8 cellular contexts compared by ENCODE assay signal in genomic region chr12:128823916-128824839, GRCh38. TPM values are rescaled to one million over a fixed set of nuclear protein-coding genes. Genes with fewer than 3 reads are reported as not detected.
DNase-seq lines count a peak whose midpoint lies in the region; ATAC-seq and TF ChIP-seq lines count a peak whose summit lies in the region.

SLC15A4 (minus strand) TSS chr12:128823958; CDS start chr12:128823943, 15 bp downstream.

- peak within 1 kb of the TSS; percentile 75 for H3K4ac ChIP-seq in mesendoderm (ENCODE audit: low read depth, low read length)

- H3K27ac ChIP-seq in mesendoderm (ENCODE audit: low read depth, low read length), result peak within 1 kb of the TSS; percentile 75

- peak within 1 kb of the TSS; percentile 14 for H2BK120ac ChIP-seq in mesendoderm (ENCODE audit: low read depth, low read length)

- no CpG with 5 or more reads among the region's 63 CpGs for WGBS in mesendoderm (ENCODE audit: extremely low coverage, insufficient coverage, low lambda C conversion rate)

- H3K4me3 ChIP-seq in endocrine pancreas (ENCODE audit: control insufficient read depth, insufficient read depth, low read length) (peak within 1 kb of the TSS; percentile 19), mesendoderm (ENCODE audit: low read length) (peak within 1 kb of the TSS; percentile 95)

- H3K18ac ChIP-seq in mesendoderm (ENCODE audit: low read length), result peak within 1 kb of the TSS; percentile 45

- peak within 1 kb of the TSS; percentile 99 for H3K56ac ChIP-seq in mesendoderm (ENCODE audit: low read length)

- intact Hi-C loops in Calu3 (cut with micrococcal nuclease; ENCODE audit: unreplicated experiment), result no loop called here

- CTCF ChIA-PET in Calu3 (lab: Charles Lee), result interaction anchor here (0.5 kb wide), 2 partner anchors 18 to 25 kb away, joined by 3 to 4 read pairs; no protein-coding TSS in a partner anchor
- CTCF ChIA-PET in activated CD8-positive, alpha-beta memory T cell treated with anti-CD3 and anti-CD28 coated beads, Interleukin-2, amount 10 ng/mL, durations not matched to agents 7 days and 5 days (lab: Charles Lee), result interaction anchor here (1.2 to 1.8 kb wide), 2 partner anchors 14 to 27 kb away, joined by 3 to 4 read pairs; no protein-coding TSS in a partner anchor

- no peak within 1 kb of the TSS for H2AK5ac ChIP-seq in mesendoderm (ENCODE audit: low read length)

- ATAC-seq in GM21390 (IDR thresholded peaks at IDR 0.05; ENCODE audit: unreplicated experiment), result peak; percentile 80
- ATAC-seq in activated CD8-positive, alpha-beta memory T cell treated with anti-CD3 and anti-CD28 coated beads, Interleukin-2, amount 10 ng/mL, durations not matched to agents 7 days and 5 days, result peak; percentile 98

- H3K79me1 ChIP-seq in mesendoderm (ENCODE audit: low read length), result peaks cover 13% of the 10 kb centered on the region

- H3K4me2 ChIP-seq in mesendoderm (ENCODE audit: low read length), result peak within 1 kb of the TSS; percentile 89

- H3K36me3 Mint-ChIP-seq in Calu3 (ENCODE audit: insufficient read depth, unreplicated experiment), result peaks cover 23% of the 10 kb centered on the region
- peaks cover 21% of the 10 kb centered on the region for H3K36me3 Mint-ChIP-seq in activated CD8-positive, alpha-beta memory T cell treated with anti-CD3 and anti-CD28 coated beads, Interleukin-2, amount 10 ng/mL, durations not matched to agents 7 days and 5 days

- H3K27me3 ChIP-seq in endocrine pancreas (ENCODE audit: control insufficient read depth, insufficient read depth, low read length) (no peaks in the 10 kb centered on the region), mesendoderm (ENCODE audit: insufficient read depth, low read length, poor library complexity) (no peaks in the 10 kb centered on the region)

- H3K9me3 ChIP-seq in endocrine pancreas (ENCODE audit: control insufficient read depth, low read length), result peaks cover 3% of the 10 kb centered on the region

- H3K23ac ChIP-seq in mesendoderm (ENCODE audit: low read length), result peak within 1 kb of the TSS; percentile 59

- H3K27me3 Mint-ChIP-seq in Calu3 (ENCODE audit: unreplicated experiment), result no peaks in the 10 kb centered on the region
- H3K27me3 Mint-ChIP-seq in activated CD8-positive, alpha-beta memory T cell treated with anti-CD3 and anti-CD28 coated beads, Interleukin-2, amount 10 ng/mL, durations not matched to agents 7 days and 5 days, result peaks cover 4% of the 10 kb centered on the region

- peaks cover 22% of the 10 kb centered on the region for H3K4me1 Mint-ChIP-seq in Calu3 (ENCODE audit: low read depth, unreplicated experiment)
- H3K4me1 Mint-ChIP-seq in activated CD8-positive, alpha-beta memory T cell treated with anti-CD3 and anti-CD28 coated beads, Interleukin-2, amount 10 ng/mL, durations not matched to agents 7 days and 5 days, result peaks cover 39% of the 10 kb centered on the region

- H3K27ac Mint-ChIP-seq in Calu3 (ENCODE audit: unreplicated experiment), result peak within 1 kb of the TSS; percentile 68
- peak within 1 kb of the TSS; percentile 85 for H3K27ac Mint-ChIP-seq in activated CD8-positive, alpha-beta memory T cell treated with anti-CD3 and anti-CD28 coated beads, Interleukin-2, amount 10 ng/mL, durations not matched to agents 7 days and 5 days

- no peaks in the 10 kb centered on the region for H3K9me3 Mint-ChIP-seq in Calu3 (ENCODE audit: low read depth, unreplicated experiment)
- H3K9me3 Mint-ChIP-seq in activated CD8-positive, alpha-beta memory T cell treated with anti-CD3 and anti-CD28 coated beads, Interleukin-2, amount 10 ng/mL, durations not matched to agents 7 days and 5 days (ENCODE audit: low read depth), result no peaks in the 10 kb centered on the region

- H3K36me3 ChIP-seq in endocrine pancreas (ENCODE audit: control insufficient read depth, insufficient read depth, low read length) (no peaks in the 10 kb centered on the region), mesendoderm (ENCODE audit: control insufficient read depth, insufficient read depth, low read length) (no peaks in the 10 kb centered on the region)

- no peak within 1 kb of the TSS for H2BK15ac ChIP-seq in mesendoderm (replicated peaks; ENCODE audit: low read depth)

- DNase-seq in Calu3, result peak; percentile 99
- DNase-seq in HUDEP-2 (lab: John Stamatoyannopoulos, UW; ENCODE audit: unreplicated experiment in 76 of 76), result peak in 75 of 76 experiments; percentile 18 to 96 (median 88)
- peak; percentile 86 for DNase-seq in NOMO-1 treated with dmso at 0.1 percent for 144 hours (lab: John Stamatoyannopoulos, UW; ENCODE audit: unreplicated experiment)
- peak; percentile 97 for DNase-seq in activated CD8-positive, alpha-beta memory T cell treated with anti-CD3 and anti-CD28 coated beads, Interleukin-2, amount 10 ng/mL, durations not matched to agents 7 days and 5 days
- peak; percentile 97 for DNase-seq in mesendoderm
- DNase-seq in stimulated activated CD8-positive, alpha-beta memory T cell treated with anti-CD3 and anti-CD28 coated beads, Interleukin-12 subunit alpha, Interleukin-12 subunit beta, amount 100 ng/mL, for 4 hours (ENCODE audit: low read depth), result peak; percentile 87

- H4K5ac ChIP-seq in mesendoderm (ENCODE audit: low read length), result no peak within 1 kb of the TSS

- H3K4me1 ChIP-seq in endocrine pancreas (ENCODE audit: control insufficient read depth, insufficient read depth, low read length) (no peaks in the 10 kb centered on the region), mesendoderm (ENCODE audit: control insufficient read depth, low read depth, low read length) (peaks cover 7% of the 10 kb centered on the region)

- H3K79me2 ChIP-seq in mesendoderm (ENCODE audit: control insufficient read depth, insufficient read depth, low read length), result peaks cover 42% of the 10 kb centered on the region

- peak within 1 kb of the TSS; percentile 100 for H4K8ac ChIP-seq in mesendoderm (ENCODE audit: low read depth, low read length)

- peak within 1 kb of the TSS; percentile 98 for H3K9ac ChIP-seq in endocrine pancreas (ENCODE audit: control insufficient read depth, insufficient read depth, low read length)
- H3K9ac ChIP-seq in mesendoderm (ENCODE audit: low read length), result peak within 1 kb of the TSS; percentile 99

- H2BK5ac ChIP-seq in mesendoderm (ENCODE audit: low read length), result peak within 1 kb of the TSS; percentile 88

- peak within 1 kb of the TSS; percentile 77 for H3K4me3 Mint-ChIP-seq in Calu3 (ENCODE audit: low read depth, unreplicated experiment)
- H3K4me3 Mint-ChIP-seq in activated CD8-positive, alpha-beta memory T cell treated with anti-CD3 and anti-CD28 coated beads, Interleukin-2, amount 10 ng/mL, durations not matched to agents 7 days and 5 days, result peak within 1 kb of the TSS; percentile 79

- TSS peak; percentile 82 for BruUV-seq in Calu3 (replicated peaks; lab: Mats Ljungman, UMichigan)

- TF ChIP-seq CTCF in Calu3 (IDR thresholded peaks at IDR 0.05; ENCODE audit: unreplicated experiment), result no peak

RNA-seq across cellular contexts. Expression of gene SLC15A4, which starts in this region (rescaled TPM):
- total RNA-seq in Calu3 (2022), result 30.2 and 34.9 TPM in 2 replicates
- 10 to 100 TPM; 23.0 to 26.0 TPM for total RNA-seq in activated CD8-positive, alpha-beta memory T cell treated with anti-CD3 and anti-CD28 coated beads, Interleukin-2, amount 10 ng/mL, durations not matched to agents 7 days and 5 days
- 15.5 TPM for polyA plus RNA-seq in mesendoderm (2013, experiment 1 of 2)
- polyA plus RNA-seq in mesendoderm (2013, experiment 2 of 2), result 15.1 TPM

Comparison
In these comparisons a context has a peak if more than half of its experiments do, and no peak if none do; other contexts are left out.
1. Peak in every context shown above with its lines: DNase-seq, ATAC-seq, H3K4me3 ChIP-seq and H3K27ac ChIP-seq.